20 cellular contexts compared by ENCODE assay signal in the genomic region with DNA sequence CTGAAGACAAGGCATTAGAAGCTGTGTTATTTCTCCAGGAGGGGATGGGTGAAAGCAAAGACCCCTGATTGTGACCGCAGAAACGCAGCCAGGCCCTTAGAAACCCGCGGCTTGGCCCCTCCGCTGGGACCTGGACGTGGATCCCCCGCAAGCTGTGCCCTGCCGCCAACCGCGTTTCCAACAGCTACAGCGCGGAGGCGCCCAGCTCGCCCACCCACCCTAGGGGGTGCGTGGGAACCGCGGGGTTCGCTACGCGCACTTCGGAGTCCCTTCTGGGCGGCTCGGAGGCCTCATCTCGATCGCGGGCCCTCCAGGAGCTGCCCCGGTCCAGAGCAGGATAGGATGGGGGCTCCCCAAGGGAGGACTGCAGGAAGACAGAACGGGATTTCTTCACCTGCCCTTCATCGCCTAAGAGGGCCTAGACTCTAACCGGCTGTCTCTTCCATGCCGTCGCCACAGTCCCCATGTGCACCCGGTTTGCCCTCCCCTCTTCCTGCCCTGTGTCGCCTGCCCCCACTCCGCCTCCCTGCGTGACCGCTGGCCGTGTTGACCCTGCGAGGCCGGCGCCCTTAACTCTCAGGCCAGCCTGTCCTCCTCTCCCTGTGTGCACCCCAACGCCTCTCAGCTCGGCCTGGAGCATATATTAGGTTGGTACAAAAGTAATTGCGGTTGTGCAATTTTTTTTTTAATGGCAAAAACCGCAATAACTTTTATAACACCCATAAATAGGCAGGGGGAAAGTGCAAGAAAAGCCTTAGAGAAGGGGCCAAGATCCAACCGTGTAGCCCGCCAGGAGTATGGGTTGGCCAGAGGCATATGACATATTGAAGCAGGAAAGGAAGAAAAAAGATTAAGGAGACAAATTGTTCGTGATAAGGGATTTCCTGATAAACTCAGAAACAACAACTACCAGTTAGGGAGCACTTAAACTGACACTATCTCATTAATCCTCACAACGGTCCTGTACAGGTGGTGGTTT.
A peak's percentile ranks its signal among the peaks of the same experiment; 100 is the strongest.
DNase-seq lines count a peak whose midpoint lies in the region; ATAC-seq and TF ChIP-seq lines count a peak whose summit lies in the region.
"Had no signal": no experiment of that assay in that cellular context is flagged by ENCODE, and none has a peak within 500 bp of the region (broad histone marks: within the 10 kb centered on the region; RNA-seq: fewer than 3 reads in every experiment).

No MANE protein-coding gene starts in this region.

- peak overlapping the region; percentile 64 for H3K18ac ChIP-seq in neuronal stem cell (ENCODE audit: low read length)

- H3K9ac ChIP-seq in neuronal stem cell (ENCODE audit: low read depth, low read length, poor library complexity) = peak overlapping the region; percentile 21

- H3K4me2 ChIP-seq in GM23338 (no peak overlapping the region), neuronal stem cell (ENCODE audit: insufficient read depth, low read length, poor library complexity, severe bottlenecking) (no peak overlapping the region)

- H3K36me3 ChIP-seq in GM23338 (ENCODE audit: insufficient read depth) (no peaks in the 10 kb centered on the region), neuronal stem cell (replicated peaks in 1 of 2; ENCODE audit: control insufficient read depth in 2 of 2, insufficient read depth in 2 of 2, low read length in 2 of 2) (peaks cover 0 to 16% of the 10 kb centered on the region in 2 donors), testis (ENCODE audit: low read depth, missing control alignments) (no peaks in the 10 kb centered on the region)

- H3K27me3 ChIP-seq in GM23338 (ENCODE audit: insufficient read depth) (no peaks in the 10 kb centered on the region), neuronal stem cell (ENCODE audit: control insufficient read depth in 3 of 3, insufficient read depth in 3 of 3, low read depth in 1 of 3, low read length in 3 of 3) (no peaks in the 10 kb centered on the region), testis (no peaks in the 10 kb centered on the region), dorsolateral prefrontal cortex (no peaks in the 10 kb centered on the region)

- H3K79me2 ChIP-seq in GM23338 (replicated peaks; ENCODE audit: insufficient read depth) = no peaks in the 10 kb centered on the region

- H4K91ac ChIP-seq in neuronal stem cell (ENCODE audit: low read depth, low read length, poor library complexity) = no peak overlapping the region

- H3K9me3 Mint-ChIP-seq in GM23338 = no peaks in the 10 kb centered on the region
- H3K9me3 Mint-ChIP-seq in WTC11 = peaks cover 2% of the 10 kb centered on the region; the same call in 1 of the 2 replicates

- H2BK5ac ChIP-seq in neuronal stem cell (ENCODE audit: low read length) = no peak overlapping the region

- H4K20me1 ChIP-seq in GM23338 (replicated peaks; ENCODE audit: insufficient read depth) = no peaks in the 10 kb centered on the region

- H2BK15ac ChIP-seq in neuronal stem cell (ENCODE audit: low read length) = no peak overlapping the region

- H3K9me3 ChIP-seq in neuronal stem cell (replicated peaks in 1 of 2; ENCODE audit: control insufficient read depth in 2 of 2, insufficient read depth in 1 of 2, low read depth in 1 of 2, low read length in 2 of 2) = no peaks in the 10 kb centered on the region
- no peaks in the 10 kb centered on the region for H3K9me3 ChIP-seq in testis

- H2AK5ac ChIP-seq in neuronal stem cell (ENCODE audit: low read depth, low read length) = peak overlapping the region; percentile 56

- H3K27me3 Mint-ChIP-seq in GM23338 (ENCODE audit: insufficient read depth, low read depth, poor library complexity) = no peaks in the 10 kb centered on the region
- no peaks in the 10 kb centered on the region for H3K27me3 Mint-ChIP-seq in WTC11 (ENCODE audit: low read depth)

- H3K23ac ChIP-seq in neuronal stem cell (ENCODE audit: low read depth, low read length, poor library complexity) = peak overlapping the region; percentile 85

- H2AFZ ChIP-seq in GM23338 = no peak overlapping the region
- H2AFZ ChIP-seq in neuronal stem cell (ENCODE audit: low read length) = no peak overlapping the region

- ATAC-seq in GM23338 (peak; percentile 32; the same call in 2 of the 3 replicates), WTC11 (peak; percentile 43)
- ATAC-seq: PC-3 had no signal

- H3K14ac ChIP-seq in neuronal stem cell (ENCODE audit: low read length) = peak overlapping the region; percentile 56

- no peaks in the 10 kb centered on the region for H3F3A ChIP-seq in GM23338 (replicated peaks; ENCODE audit: low read depth)

- no peak for TF ChIP-seq CTCF in GM23338 (conservative IDR thresholded peaks at IDR 0.05; ENCODE audit: low read depth in 2 of 2)
- TF ChIP-seq CTCF in WTC11 (IDR thresholded peaks at IDR 0.05) = no peak
- TF ChIP-seq CTCF in testis (IDR thresholded peaks at IDR 0.05) = no peak
- TF ChIP-seq CTCF in dorsolateral prefrontal cortex (IDR thresholded peaks at IDR 0.05 in 54 of 56, conservative IDR thresholded peaks at IDR 0.05 in 2 of 56; ENCODE audit: low read depth in 1 of 56, partially characterized antibody in 56 of 56) = no peak

- POLR2A ChIA-PET in WTC11 (lab: Charles Lee) = no interaction called here

- no peaks in the 10 kb centered on the region for H3K9me2 ChIP-seq in GM23338 (ENCODE audit: insufficient read depth)

- H3K4me1 ChIP-seq in GM23338 (ENCODE audit: insufficient read depth) = no peaks in the 10 kb centered on the region
- no peaks in the 10 kb centered on the region for H3K4me1 ChIP-seq in neuronal stem cell (ENCODE audit: control insufficient read depth in 2 of 2, insufficient read depth in 1 of 2, low read depth in 1 of 2, low read length in 2 of 2)
- no peaks in the 10 kb centered on the region for H3K4me1 ChIP-seq in testis

- H3K27ac Mint-ChIP-seq in GM23338 (no peak overlapping the region), WTC11 (no peak overlapping the region)
- H3K27ac Mint-ChIP-seq: CD14-positive monocyte had no signal

- intact Hi-C loops in testis (cut with DNase I; ENCODE audit: low total_unique reads) = no loop called here
- intact Hi-C loops in dorsolateral prefrontal cortex (cut with DNase I) = no loop called here

- DNase-seq in GM23338 (ENCODE audit: low spot score) = no peak
- no peak for DNase-seq in WTC11 (ENCODE audit: low spot score)
- no peak for DNase-seq in neuronal stem cell (ENCODE audit: low spot score)
- DNase-seq in testis = peak; percentile 15
- DNase-seq in NOMO-1 treated with dmso at 0.1 percent for 144 hours (lab: John Stamatoyannopoulos, UW; ENCODE audit: unreplicated experiment) = no peak
- no peak for DNase-seq in NCI-H82 treated with DMSO at 0.1 percent for 48 hours (lab: John Stamatoyannopoulos, UW; ENCODE audit: unreplicated experiment)
- DNase-seq in NCI-H526 treated with DMSO at 0.1 percent for 48 hours (lab: John Stamatoyannopoulos, UW) = no peak
- DNase-seq in dorsolateral prefrontal cortex = no peak
- DNase-seq: COR-L47, DMS153, GDM1, NCI-H1417, NCI-H187, NCI-H2107, NCI-H510A treated with DMSO at 0.1 percent for 48 hours, NCI-H82, PC-3, SW 1271 had no signal

- H3K4me1 Mint-ChIP-seq in GM23338 (no peaks in the 10 kb centered on the region; the same call in 2 of the 3 replicates), WTC11 (no peaks in the 10 kb centered on the region)
- H3K4me1 Mint-ChIP-seq: CD14-positive monocyte had no signal

- H3K4ac ChIP-seq in neuronal stem cell (ENCODE audit: low read length) = no peak overlapping the region

- no peaks in the 10 kb centered on the region for H3K79me1 ChIP-seq in neuronal stem cell (ENCODE audit: low read depth, low read length)

- CTCF ChIA-PET in WTC11 (lab: Charles Lee) = interaction anchor here (1.5 kb wide), 1 partner anchor 157 kb away, joined by 5 read pairs; no protein-coding TSS in a partner anchor

- H3K27ac ChIP-seq in GM23338 (ENCODE audit: low read depth) (no peak overlapping the region), neuronal stem cell (replicated peaks; ENCODE audit: low read length) (no peak overlapping the region), testis (no peak overlapping the region), dorsolateral prefrontal cortex (no peak overlapping the region)
- H3K27ac ChIP-seq: HL-60 had no signal

- no peak overlapping the region for H3K4me3 ChIP-seq in GM23338
- no peak overlapping the region for H3K4me3 ChIP-seq in neuronal stem cell (ENCODE audit: low read length in 2 of 2)
- H3K4me3 ChIP-seq in testis = peak overlapping the region; percentile 34 to 38
- peak overlapping the region in 3 of 59 donors; percentile 6 to 15 (median 13) for H3K4me3 ChIP-seq in dorsolateral prefrontal cortex

- H3K4me3 Mint-ChIP-seq in GM23338 (no peak overlapping the region), WTC11 (no peak overlapping the region)
- H3K4me3 Mint-ChIP-seq: CD14-positive monocyte had no signal

- no CpG with 5 or more reads among the region's 49 CpGs for WGBS in neuronal stem cell (ENCODE audit: extremely low coverage in 2 of 2, insufficient read length in 2 of 2, insufficient replicate concordance in 1 of 2), 2 donors
- 43 to 66% methylated on average over 22 to 49 of the region's 49 CpGs for WGBS in testis, 2 donors

- H4K8ac ChIP-seq in neuronal stem cell (ENCODE audit: low read depth, low read length) = no peak overlapping the region

- TF ChIP-seq POLR2A in testis (IDR thresholded peaks at IDR 0.05) = no peak

- H2BK120ac ChIP-seq in neuronal stem cell (ENCODE audit: low read depth, low read length) = no peak overlapping the region

- peak overlapping the region; percentile 41 for H2BK12ac ChIP-seq in neuronal stem cell (ENCODE audit: low read length)

- H3K36me3 Mint-ChIP-seq in GM23338 (ENCODE audit: low read depth) (no peaks in the 10 kb centered on the region), WTC11 (no peaks in the 10 kb centered on the region)
- H3K36me3 Mint-ChIP-seq: CD14-positive monocyte had no signal

TF ChIP-seq in GM23338, 12 proteins besides CTCF, POLR2A, EP300 and RAD21 (continues in another document):
- TF ChIP-seq POLR2AphosphoS5 (IDR thresholded peaks at IDR 0.05; ENCODE audit: low read depth) = no peak
- no peak for TF ChIP-seq EZH2phosphoT487 (IDR thresholded peaks at IDR 0.05; ENCODE audit: unreplicated experiment)
- TF ChIP-seq JUNB (IDR thresholded peaks at IDR 0.05; ENCODE audit: unreplicated experiment) = no peak

TF ChIP-seq in WTC11, 78 proteins besides CTCF, POLR2A, EP300 and RAD21 (continues in another document):
- TF ChIP-seq RORB (CRISPR knock-in tag; IDR thresholded peaks at IDR 0.05) = no peak
- no peak for TF ChIP-seq RELA (CRISPR knock-in tag; IDR thresholded peaks at IDR 0.05; ENCODE audit: borderline replicate concordance)
- no peak for TF ChIP-seq TP53 (CRISPR knock-in tag; IDR thresholded peaks at IDR 0.05)
- TF ChIP-seq ZNF671 (CRISPR knock-in tag; IDR thresholded peaks at IDR 0.05) = no peak
- no peak for TF ChIP-seq SP1 (CRISPR knock-in tag; conservative IDR thresholded peaks at IDR 0.05)
- TF ChIP-seq, protein P1, sequence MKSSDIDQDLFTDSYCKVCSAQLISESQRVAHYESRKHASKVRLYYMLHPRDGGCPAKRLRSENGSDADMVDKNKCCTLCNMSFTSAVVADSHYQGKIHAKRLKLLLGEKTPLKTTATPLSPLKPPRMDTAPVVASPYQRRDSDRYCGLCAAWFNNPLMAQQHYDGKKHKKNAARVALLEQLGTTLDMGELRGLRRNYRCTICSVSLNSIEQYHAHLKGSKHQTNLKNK (CRISPR knock-in tag; IDR thresholded peaks at IDR 0.05) = no peak

Comparison
In these comparisons a context has a peak if more than half of its experiments do, and no peak if none do; other contexts are left out.
1. H3K4me3 ChIP-seq: peak in testis (2 of 2); none in GM23338 (single experiment) and neuronal stem cell (0 of 2).